ENCODE assay signal across 8 cellular contexts in the genomic region with DNA sequence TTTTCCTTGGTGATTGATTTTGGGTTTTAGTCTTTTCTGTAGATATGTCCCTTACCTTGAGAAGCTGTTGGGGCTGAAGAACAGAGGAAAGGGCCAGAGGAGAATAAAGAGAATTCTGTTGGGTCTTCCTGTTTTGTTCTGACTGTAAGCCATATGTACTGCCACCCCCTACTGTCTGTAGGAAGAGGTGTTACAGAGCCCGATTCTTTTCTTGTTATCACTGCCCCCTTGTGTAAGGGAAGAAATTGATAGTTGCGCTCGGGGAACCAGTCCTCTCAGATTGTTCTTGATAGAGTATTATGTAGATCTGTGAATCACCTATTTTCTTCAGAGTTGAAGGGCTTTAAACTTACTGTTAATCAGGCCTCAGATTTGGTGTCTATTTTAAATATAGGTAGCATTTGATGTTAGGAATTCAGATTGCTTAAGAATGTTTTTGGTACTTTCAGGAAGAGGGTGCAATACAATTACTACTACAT. TPM values are rescaled to one million over a fixed set of nuclear protein-coding genes. Genes with fewer than 3 reads are reported as not detected.
DNase-seq lines count a peak whose midpoint lies in the region; ATAC-seq and TF ChIP-seq lines count a peak whose summit lies in the region.

No MANE protein-coding gene starts in this region.

- peaks cover 26% of the 10 kb centered on the region for H3K4me1 Mint-ChIP-seq in activated naive CD8-positive, alpha-beta T cell treated with anti-CD3 and anti-CD28 coated beads for 36 hours

- H3K27me3 ChIP-seq in heart left ventricle, result no peaks in the 10 kb centered on the region

- H3K27me3 Mint-ChIP-seq in activated naive CD8-positive, alpha-beta T cell treated with anti-CD3 and anti-CD28 coated beads for 36 hours, result peaks cover 18% of the 10 kb centered on the region

- TF ChIP-seq CTCF in heart left ventricle (IDR thresholded peaks at IDR 0.05), result peak; percentile 59 to 95 (median 78)

- TF ChIP-seq POLR2A in heart left ventricle (IDR thresholded peaks at IDR 0.05), result no peak

- no peak overlapping the region for H3K27ac Mint-ChIP-seq in activated naive CD8-positive, alpha-beta T cell treated with anti-CD3 and anti-CD28 coated beads for 36 hours

- no peaks in the 10 kb centered on the region for H3K9me3 ChIP-seq in heart left ventricle

- peak overlapping the region; percentile 25 for H3K4me3 Mint-ChIP-seq in activated naive CD8-positive, alpha-beta T cell treated with anti-CD3 and anti-CD28 coated beads for 36 hours

- no peaks in the 10 kb centered on the region for H3K36me3 ChIP-seq in heart left ventricle

- WGBS in heart left ventricle, 4 donors, result 0 to 4% (median 0%) methylated on average over 3 of the region's 3 CpGs

- peak; percentile 64 for DNase-seq in ELF-1 (ENCODE audit: low read depth, low spot score)
- DNase-seq in M059J (ENCODE audit: low read depth), result peak; percentile 86
- DNase-seq in RPMI8226, result peak; percentile 82
- peak; percentile 35 for DNase-seq in activated naive CD8-positive, alpha-beta T cell treated with anti-CD3 and anti-CD28 coated beads for 36 hours
- peak in 2 of 5 donors; percentile 35 to 55 for DNase-seq in heart left ventricle
- peak; percentile 90 for DNase-seq in renal cortical epithelial cell (ENCODE audit: low read depth)
- DNase-seq in GOT3 (lab: John Stamatoyannopoulos, UW), result no peak

- intact Hi-C loops in heart left ventricle (cut with DNase I), result loop anchor here in 9 of 10 donors (1.0 to 10.0 kb wide), 9 partner anchors 71 to 294 kb away; no protein-coding TSS in a partner anchor

- ATAC-seq in GM21786 (IDR thresholded peaks at IDR 0.05; ENCODE audit: unreplicated experiment) (peak; percentile 71), heart left ventricle (peak; percentile 53 to 74 (median 68))

- H3K27ac ChIP-seq in heart left ventricle, result no peak overlapping the region

- no peaks in the 10 kb centered on the region for H3K36me3 Mint-ChIP-seq in activated naive CD8-positive, alpha-beta T cell treated with anti-CD3 and anti-CD28 coated beads for 36 hours

- H3K4me1 ChIP-seq in heart left ventricle, result peaks cover 0 to 31% (median 20%) of the 10 kb centered on the region in 12 donors

- H3K9me3 Mint-ChIP-seq in activated naive CD8-positive, alpha-beta T cell treated with anti-CD3 and anti-CD28 coated beads for 36 hours, result no peaks in the 10 kb centered on the region

- peak overlapping the region in 1 of 12 donors; percentile 70 for H3K4me3 ChIP-seq in heart left ventricle

RNA-seq across cellular contexts. Expression of a gene that starts 2.4 kb away (rescaled TPM):
- 8.3 and 14.0 TPM in 2 replicates for total RNA-seq in M059J (2014; rRNA removed; shearing (Covaris generic))
- total RNA-seq in activated naive CD8-positive, alpha-beta T cell treated with anti-CD3 and anti-CD28 coated beads for 36 hours, result 1 to 10 TPM; 4.2 to 5.9 TPM
- total RNA-seq in heart left ventricle, result 10 to 100 TPM in 5 of 9 donors, 1 to 10 TPM in 4; 4.4 to 19.1 (median 14.0) TPM
- 1 to 10 TPM; 2.3 to 6.1 TPM for polyA plus RNA-seq in heart left ventricle
- total RNA-seq in renal cortical epithelial cell, result 37.9 and 89.6 TPM in 2 replicates
